ENCODE assay signal across 7 cellular contexts in the genomic region with DNA sequence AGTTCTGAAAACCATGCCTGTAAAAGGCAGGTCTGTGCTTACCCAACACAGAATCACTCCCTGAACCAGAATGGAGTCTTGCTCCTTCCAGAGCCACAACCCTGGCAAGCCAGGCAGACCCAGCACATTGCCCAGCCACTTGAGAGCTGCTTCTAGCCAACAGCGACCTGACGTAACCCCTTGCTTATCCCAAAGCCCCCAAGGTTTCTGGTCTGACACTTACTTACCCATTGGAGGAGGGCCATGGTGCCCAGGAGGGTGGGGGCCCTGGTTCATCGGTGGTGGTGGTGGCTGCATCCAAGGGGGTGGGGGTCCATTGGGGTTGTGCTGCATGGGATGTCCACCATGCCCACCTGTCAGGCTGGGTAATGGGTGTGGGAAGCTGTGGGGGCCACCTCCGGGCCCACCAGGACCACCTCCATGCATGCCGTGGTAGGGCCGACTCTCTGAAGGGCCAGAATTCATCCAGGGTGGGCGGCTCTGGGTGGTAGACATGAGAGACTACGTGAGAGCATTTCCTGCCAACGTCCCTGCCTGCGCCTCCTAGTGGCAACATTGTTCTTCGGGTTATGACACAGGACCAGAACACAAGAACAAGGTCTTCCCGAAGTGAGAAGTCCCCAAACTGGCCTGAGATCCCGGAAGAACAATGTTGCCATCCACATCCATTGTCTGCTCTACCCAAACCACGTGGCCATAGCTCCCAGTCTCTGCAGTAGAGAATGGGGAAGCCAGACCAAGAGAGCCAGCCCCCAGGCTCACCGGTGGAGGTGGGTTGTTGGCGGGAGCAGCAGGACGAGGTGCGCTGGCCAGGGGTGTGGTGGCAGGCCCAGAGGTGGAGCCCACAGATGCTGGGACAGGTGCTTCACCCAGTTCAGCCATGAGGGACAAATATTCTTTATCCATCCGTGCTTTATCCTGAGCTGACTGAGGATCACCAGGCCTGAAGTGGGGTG. TPM values are rescaled to one million over a fixed set of nuclear protein-coding genes. Genes with fewer than 3 reads are reported as not detected.
DNase-seq lines count a peak whose midpoint lies in the region; ATAC-seq and TF ChIP-seq lines count a peak whose summit lies in the region.

No MANE protein-coding gene starts in this region.

- H3K27ac Mint-ChIP-seq in stimulated activated naive B cell treated with anti-CD40 and anti-IgM and Interleukin-4, amounts not matched to agents 10 μg/mL and 1 μg/mL and 100 μg/mL, for 72 hours = peak overlapping the region; percentile 82

- peak overlapping the region; percentile 6 to 32 for H3K4me3 Mint-ChIP-seq in stimulated activated naive B cell treated with anti-CD40 and anti-IgM and Interleukin-4, amounts not matched to agents 10 μg/mL and 1 μg/mL and 100 μg/mL, for 72 hours

- H3K9me3 Mint-ChIP-seq in stimulated activated naive B cell treated with anti-CD40 and anti-IgM and Interleukin-4, amounts not matched to agents 10 μg/mL and 1 μg/mL and 100 μg/mL, for 72 hours = no peaks in the 10 kb centered on the region

- H3K36me3 Mint-ChIP-seq in stimulated activated naive B cell treated with anti-CD40 and anti-IgM and Interleukin-4, amounts not matched to agents 10 μg/mL and 1 μg/mL and 100 μg/mL, for 72 hours = peaks cover 68 to 90% of the 10 kb centered on the region in 2 donors

- peak in 1 of 2 donors; percentile 30 for ATAC-seq in stimulated activated naive B cell treated with anti-CD40 and anti-IgM and Interleukin-4, amounts not matched to agents 10 μg/mL and 1 μg/mL and 100 μg/mL, for 72 hours (replicated peaks)

- H3K27me3 Mint-ChIP-seq in stimulated activated naive B cell treated with anti-CD40 and anti-IgM and Interleukin-4, amounts not matched to agents 10 μg/mL and 1 μg/mL and 100 μg/mL, for 72 hours = no peaks in the 10 kb centered on the region

- TF ChIP-seq CTCF in GM10266 (IDR thresholded peaks at IDR 0.05; ENCODE audit: control insufficient read depth, insufficient read depth, low read depth, missing control alignments) = peak; percentile 75

- peaks cover 62 to 96% of the 10 kb centered on the region in 2 donors for H3K4me1 Mint-ChIP-seq in stimulated activated naive B cell treated with anti-CD40 and anti-IgM and Interleukin-4, amounts not matched to agents 10 μg/mL and 1 μg/mL and 100 μg/mL, for 72 hours

- peak; percentile 62 for DNase-seq in GM10266 (ENCODE audit: extremely low spot score)
- DNase-seq in NCI-H1048 (lab: John Stamatoyannopoulos, UW) = peak; percentile 45
- peak; percentile 83 for DNase-seq in activated CD4-positive, alpha-beta T cell treated with anti-CD3 and anti-CD28 coated beads, Interleukin-2, amount 50 U/mL, for 1 hour
- peak; percentile 85 for DNase-seq in effector CD4-positive, alpha-beta T cell
- DNase-seq in myocyte (ENCODE audit: low read depth) = peak; percentile 62
- peak; percentile 47 for DNase-seq in stimulated activated naive B cell treated with anti-CD40 and anti-IgM and Interleukin-4, amounts not matched to agents 10 μg/mL and 1 μg/mL and 100 μg/mL, for 72 hours
- no peak for DNase-seq in globus pallidus (ENCODE audit: low spot score)

RNA-seq across cellular contexts. Expression of gene PYGM, which starts 7.8 kb away (rescaled TPM):
- 23.5 and 24.9 TPM in 2 replicates for total RNA-seq in myocyte
- polyA plus RNA-seq in myocyte (2012) = 1.7 TPM

RNA-seq across cellular contexts. Expression of gene SF1, which starts 10.7 kb away (rescaled TPM):
- total RNA-seq in myocyte = 97.3 and 141 TPM in 2 replicates
- 157 TPM for polyA plus RNA-seq in myocyte (2012)

RNA-seq across cellular contexts. Expression of gene RASGRP2, which starts 23.7 kb away (rescaled TPM):
- 0.62 and 2.3 TPM in 2 replicates for total RNA-seq in myocyte
- 5.1 TPM for polyA plus RNA-seq in myocyte (2012)

RNA-seq across cellular contexts. Expression of gene MAP4K2, which starts 35.4 kb away (rescaled TPM):
- 7.1 and 10.8 TPM in 2 replicates for total RNA-seq in myocyte
- polyA plus RNA-seq in myocyte (2012) = 6.3 TPM

RNA-seq across cellular contexts. Expression of gene MEN1, which starts 42.7 kb away (rescaled TPM):
- total RNA-seq in myocyte = 10.5 and 13.7 TPM in 2 replicates
- polyA plus RNA-seq in myocyte (2012) = 20.6 TPM
